In the genomic region with DNA sequence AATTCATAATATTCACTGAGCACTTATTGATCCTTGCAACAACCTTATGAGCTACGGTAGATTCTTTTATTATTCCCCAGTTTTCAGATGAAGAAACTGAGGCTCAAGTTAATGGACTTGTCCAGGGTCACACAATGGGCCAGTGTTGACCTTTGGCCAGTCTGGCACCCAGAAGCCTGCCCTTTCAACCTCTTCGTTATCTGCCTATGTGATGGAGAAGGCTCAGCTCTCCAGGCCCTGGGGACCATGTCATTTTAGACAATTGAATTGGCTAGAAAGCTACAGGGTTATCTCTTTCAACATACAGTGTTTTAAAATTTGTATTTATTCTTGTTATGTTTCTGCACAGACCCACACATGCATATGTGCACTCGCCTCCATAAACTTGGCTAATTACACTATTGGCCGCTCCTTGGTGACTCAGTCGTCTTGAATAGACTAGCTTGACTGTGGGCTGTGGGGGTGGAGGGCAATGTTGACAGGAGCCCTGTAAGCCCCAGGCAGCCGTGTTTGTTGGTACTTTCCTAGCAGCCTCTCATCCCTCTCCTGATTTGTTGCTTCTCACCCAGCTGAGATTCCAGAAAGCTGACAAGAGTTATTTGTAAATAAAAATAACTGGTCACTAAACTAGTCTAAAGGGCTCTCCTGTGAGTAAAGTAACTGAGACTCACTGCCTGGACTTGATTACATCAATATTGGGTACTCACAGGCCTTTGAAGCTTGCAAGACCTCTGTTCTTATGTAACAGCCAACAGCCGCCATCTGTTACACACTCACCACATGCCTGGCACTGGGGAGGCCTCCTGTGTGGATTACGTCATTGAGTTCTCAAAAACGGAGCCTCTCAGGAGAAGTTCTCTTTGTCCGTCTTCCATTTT, we compare ENCODE assay signal across 8 cellular contexts. TPM values are rescaled to one million over a fixed set of nuclear protein-coding genes. Genes with fewer than 3 reads are reported as not detected.
DNase-seq lines count a peak whose midpoint lies in the region; ATAC-seq and TF ChIP-seq lines count a peak whose summit lies in the region.

No MANE protein-coding gene starts in this region.

- no peaks in the 10 kb centered on the region for H3K9me3 Mint-ChIP-seq in activated naive CD8-positive, alpha-beta T cell treated with anti-CD3 and anti-CD28 coated beads, Interleukin-2, amount 50 U/mL, for 24 hours

- H3K4me3 ChIP-seq in GM23248, result no peak overlapping the region
- no peak overlapping the region for H3K4me3 ChIP-seq in SJSA1
- H3K4me3 ChIP-seq in gastroesophageal sphincter, result no peak overlapping the region

- in situ Hi-C loops in GM23248 (cut with MboI), result no loop called here

- 15 to 17% methylated on average over 10 of the region's 10 CpGs for WGBS in GM23248 (ENCODE audit: low coverage in 1 of 2, low lambda C conversion rate in 2 of 2, missing lambda C conversion rate in 2 of 2), 2 experiments
- WGBS in gastroesophageal sphincter (ENCODE audit: low coverage in 1 of 2), 2 donors, result 60 to 87% methylated on average over 3 to 9 of the region's 10 CpGs

- H3K9me3 ChIP-seq in GM23248 (ENCODE audit: low read depth) (no peaks in the 10 kb centered on the region), SJSA1 (replicated peaks) (no peaks in the 10 kb centered on the region), gastroesophageal sphincter (no peaks in the 10 kb centered on the region)

- peaks cover 58% of the 10 kb centered on the region for H3K4me1 ChIP-seq in GM23248 (ENCODE audit: insufficient read depth)
- H3K4me1 ChIP-seq in SJSA1 (replicated peaks), result peaks cover 55% of the 10 kb centered on the region
- H3K4me1 ChIP-seq in gastroesophageal sphincter, result peaks cover 3 to 90% (median 36%) of the 10 kb centered on the region in 3 donors

- peak overlapping the region; percentile 66 for H3K4me2 ChIP-seq in GM23248 (ENCODE audit: unreplicated experiment)

- TF ChIP-seq POLR2A in gastroesophageal sphincter (IDR thresholded peaks at IDR 0.05), result no peak

- no peak for TF ChIP-seq EP300 in gastroesophageal sphincter (IDR thresholded peaks at IDR 0.05)

- H3K36me3 ChIP-seq in GM23248 (ENCODE audit: low read depth), result no peaks in the 10 kb centered on the region
- no peaks in the 10 kb centered on the region for H3K36me3 ChIP-seq in SJSA1
- H3K36me3 ChIP-seq in gastroesophageal sphincter, result no peaks in the 10 kb centered on the region

- H2AFZ ChIP-seq in GM23248, result peak overlapping the region; percentile 68

- no peak overlapping the region for H3K27ac Mint-ChIP-seq in activated naive CD8-positive, alpha-beta T cell treated with anti-CD3 and anti-CD28 coated beads, Interleukin-2, amount 50 U/mL, for 24 hours

- peaks cover 5% of the 10 kb centered on the region for H3K27me3 Mint-ChIP-seq in activated naive CD8-positive, alpha-beta T cell treated with anti-CD3 and anti-CD28 coated beads, Interleukin-2, amount 50 U/mL, for 24 hours

- H3K27ac ChIP-seq in GM23248, result peak overlapping the region; percentile 95
- peak overlapping the region; percentile 77 for H3K27ac ChIP-seq in SJSA1
- peak overlapping the region; percentile 37 to 91 (median 86) for H3K27ac ChIP-seq in gastroesophageal sphincter

- ATAC-seq in gastroesophageal sphincter, result peak; percentile 61
- no peak for ATAC-seq in activated naive CD8-positive, alpha-beta T cell treated with anti-CD3 and anti-CD28 coated beads, Interleukin-2, amount 50 U/mL, for 24 hours

- no peaks in the 10 kb centered on the region for H3K9me2 ChIP-seq in GM23248 (ENCODE audit: insufficient read depth)

- no peaks in the 10 kb centered on the region for H4K20me1 ChIP-seq in GM23248 (ENCODE audit: insufficient read depth)

- TF ChIP-seq CTCF in gastroesophageal sphincter (IDR thresholded peaks at IDR 0.05), result no peak

- no peaks in the 10 kb centered on the region for H3K36me3 Mint-ChIP-seq in activated naive CD8-positive, alpha-beta T cell treated with anti-CD3 and anti-CD28 coated beads, Interleukin-2, amount 50 U/mL, for 24 hours (ENCODE audit: low read depth)

- H3K27me3 ChIP-seq in GM23248 (replicated peaks; ENCODE audit: insufficient read depth) (no peaks in the 10 kb centered on the region), SJSA1 (replicated peaks) (no peaks in the 10 kb centered on the region), gastroesophageal sphincter (no peaks in the 10 kb centered on the region)

- no peaks in the 10 kb centered on the region for H3K4me1 Mint-ChIP-seq in activated naive CD8-positive, alpha-beta T cell treated with anti-CD3 and anti-CD28 coated beads, Interleukin-2, amount 50 U/mL, for 24 hours

- peak overlapping the region; percentile 75 for H3K9ac ChIP-seq in GM23248

- H3F3A ChIP-seq in GM23248 (ENCODE audit: insufficient read depth), result peaks cover 39% of the 10 kb centered on the region

- DNase-seq in GM23248, result peak; percentile 98
- DNase-seq in SJSA1 (ENCODE audit: low read depth in 1 of 2, low spot score in 2 of 2), result peak; percentile 78 to 84
- DNase-seq in renal cortical epithelial cell (ENCODE audit: low read depth), result peak; percentile 84
- DNase-seq in activated naive CD8-positive, alpha-beta T cell treated with anti-CD3 and anti-CD28 coated beads, Interleukin-2, amount 50 U/mL, for 24 hours, result no peak
- no peak for DNase-seq in activated naive CD4-positive, alpha-beta T cell treated with Interleukin-2 at 50 U/mL for 16 hours
- no peak for DNase-seq in stimulated activated CD4-positive, alpha-beta T cell treated with anti-CD3 and anti-CD28 coated beads, Interleukin-4, amount 100 ng/mL, for 4 hours
- DNase-seq in activated CD8-positive, alpha-beta memory T cell treated with anti-CD3 and anti-CD28 coated beads for 24 hours, result no peak

- no peak overlapping the region for H3K4me3 Mint-ChIP-seq in activated naive CD8-positive, alpha-beta T cell treated with anti-CD3 and anti-CD28 coated beads, Interleukin-2, amount 50 U/mL, for 24 hours

- H3K79me2 ChIP-seq in GM23248 (ENCODE audit: insufficient read depth), result no peaks in the 10 kb centered on the region

RNA-seq across cellular contexts. Expression of gene ANGPTL2, which starts 8.5 kb away (rescaled TPM):
- 9.0 and 12.3 TPM in 2 replicates for total RNA-seq in GM23248 (2014; rRNA removed; shearing (Covaris generic))
- 8.8 and 9.5 TPM in 2 replicates for polyA plus RNA-seq in GM23248 (2016; fragmentation: Nextera tagmentation; extraction: Ambion mirVana)
- 3.3 and 3.8 TPM in 2 replicates for total RNA-seq in SJSA1 (2014; rRNA removed; shearing (Covaris generic))
- total RNA-seq in gastroesophageal sphincter (10 to 100 TPM; 36.5 to 52.5 (median 50.8) TPM), renal cortical epithelial cell (0.17 and 1.7 TPM in 2 replicates)

Comparison
In these comparisons a context has a peak if more than half of its experiments do, and no peak if none do; other contexts are left out.
1. DNase-seq: peak in GM23248 (single experiment), SJSA1 (2 of 2) and renal cortical epithelial cell (single experiment); none in activated naive CD8-positive, alpha-beta T cell treated with anti-CD3 and anti-CD28 coated beads, Interleukin-2, amount 50 U/mL, for 24 hours (single experiment), activated naive CD4-positive, alpha-beta T cell treated with Interleukin-2 at 50 U/mL for 16 hours (single experiment), stimulated activated CD4-positive, alpha-beta T cell treated with anti-CD3 and anti-CD28 coated beads, Interleukin-4, amount 100 ng/mL, for 4 hours (0 of 2) and activated CD8-positive, alpha-beta memory T cell treated with anti-CD3 and anti-CD28 coated beads for 24 hours (single experiment).
2. Peak in every context shown above with its lines, with median percentiles within 50 percentile points of each other: H3K27ac ChIP-seq.